ENCODE assay signal across 20 cellular contexts in genomic region chr16:84323626-84324025, GRCh38. TPM values are rescaled to one million over a fixed set of nuclear protein-coding genes. Genes with fewer than 3 reads are reported as not detected.
"Had no signal": no experiment of that assay in that cellular context is flagged by ENCODE, and none has a peak within 500 bp of the region (broad histone marks: within the 10 kb centered on the region; RNA-seq: fewer than 3 reads in every experiment).

No MANE protein-coding gene starts in this region.

- H3K36me3 Mint-ChIP-seq: activated naive CD4-positive, alpha-beta T cell treated with anti-CD3 and anti-CD28 coated beads, Interleukin-2, amount 50 U/mL, for 72 hours; brain; natural killer cell had no signal

- H3K4me1 ChIP-seq: psoas muscle had no signal

- H3K4me3 ChIP-seq: mucosa of descending colon, psoas muscle, thoracic aorta had no signal

- H3K4me1 Mint-ChIP-seq: activated CD4-positive, alpha-beta T cell treated with anti-CD3 and anti-CD28 coated beads, Interleukin-2, amount 10 ng/mL, durations not matched to agents 7 days and 5 days; brain; endodermal cell; natural killer cell; stimulated activated naive CD8-positive, alpha-beta T cell treated with anti-CD3 and anti-CD28 coated beads, Interleukin-15, amount 100 ng/mL, for 72 hours had no signal

- H3K9me3 ChIP-seq: mucosa of descending colon, psoas muscle, thoracic aorta had no signal

- H3K9me3 Mint-ChIP-seq: activated naive CD4-positive, alpha-beta T cell treated with anti-CD3 and anti-CD28 coated beads, Interleukin-2, amount 50 U/mL, for 72 hours; endodermal cell had no signal

- H3K27me3 Mint-ChIP-seq: activated CD4-positive, alpha-beta T cell treated with anti-CD3 and anti-CD28 coated beads, Interleukin-2, amount 10 ng/mL, durations not matched to agents 7 days and 5 days; activated T-cell treated with anti-CD3 and anti-CD28 coated beads, Interleukin-2, amount 50 U/mL, for 24 hours had no signal

- DNase-seq: activated CD4-positive, alpha-beta T cell treated with anti-CD3 and anti-CD28 coated beads, Interleukin-2, amount 10 ng/mL, durations not matched to agents 7 days and 5 days; activated CD4-positive, CD25-positive, alpha-beta regulatory T cell; activated effector memory CD4-positive, alpha-beta T cell treated with anti-CD3 and anti-CD28 coated beads, Interleukin-2, amount 50 U/mL, for 16 hours; activated T-cell treated with anti-CD3 and anti-CD28 coated beads, Interleukin-2, amount 50 U/mL, for 24 hours; amygdala; endodermal cell; foreskin melanocyte; mucosa of descending colon; natural killer cell; nucleus accumbens; stimulated activated CD4-positive, alpha-beta T cell treated with anti-CD3 and anti-CD28 coated beads, Interleukin-4, amount 100 ng/mL, for 1 hour; stimulated activated naive CD8-positive, alpha-beta T cell treated with anti-CD3 and anti-CD28 coated beads, Interleukin-15, amount 100 ng/mL, for 72 hours; T-helper 2 cell had no signal

- H3K27ac Mint-ChIP-seq: activated CD4-positive, alpha-beta T cell treated with anti-CD3 and anti-CD28 coated beads, Interleukin-2, amount 10 ng/mL, durations not matched to agents 7 days and 5 days; activated naive CD4-positive, alpha-beta T cell treated with anti-CD3 and anti-CD28 coated beads, Interleukin-2, amount 50 U/mL, for 72 hours; activated T-cell treated with anti-CD3 and anti-CD28 coated beads, Interleukin-2, amount 50 U/mL, for 24 hours; brain; endodermal cell; natural killer cell; stimulated activated naive CD8-positive, alpha-beta T cell treated with anti-CD3 and anti-CD28 coated beads, Interleukin-15, amount 100 ng/mL, for 72 hours had no signal

- H3K36me3 ChIP-seq: thoracic aorta had no signal

- ATAC-seq: activated naive CD4-positive, alpha-beta T cell treated with anti-CD3 and anti-CD28 coated beads, Interleukin-2, amount 50 U/mL, for 72 hours; esophagus mucosa; mucosa of descending colon; natural killer cell; psoas muscle; sciatic nerve; stimulated activated naive CD8-positive, alpha-beta T cell treated with anti-CD3 and anti-CD28 coated beads, Interleukin-15, amount 100 ng/mL, for 72 hours had no signal

- H3K4me3 Mint-ChIP-seq: activated CD4-positive, alpha-beta T cell treated with anti-CD3 and anti-CD28 coated beads, Interleukin-2, amount 10 ng/mL, durations not matched to agents 7 days and 5 days; activated T-cell treated with anti-CD3 and anti-CD28 coated beads, Interleukin-2, amount 50 U/mL, for 24 hours; brain; endodermal cell; natural killer cell; stimulated activated naive CD8-positive, alpha-beta T cell treated with anti-CD3 and anti-CD28 coated beads, Interleukin-15, amount 100 ng/mL, for 72 hours had no signal

- H3K27ac ChIP-seq: psoas muscle, thoracic aorta had no signal

RNA-seq across cellular contexts. Expression of gene WFDC1, which starts 28.9 kb away (rescaled TPM):
- total RNA-seq: activated CD4-positive, alpha-beta T cell treated with anti-CD3 and anti-CD28 coated beads, Interleukin-2, amount 10 ng/mL, durations not matched to agents 7 days and 5 days; activated naive CD4-positive, alpha-beta T cell treated with anti-CD3 and anti-CD28 coated beads, Interleukin-2, amount 50 U/mL, for 72 hours; dermis microvascular lymphatic vessel endothelial cell; natural killer cell had no signal

RNA-seq across cellular contexts. Expression of gene ATP2C2, which starts 44.7 kb away (rescaled TPM):
- total RNA-seq: activated CD4-positive, alpha-beta T cell treated with anti-CD3 and anti-CD28 coated beads, Interleukin-2, amount 10 ng/mL, durations not matched to agents 7 days and 5 days; activated naive CD4-positive, alpha-beta T cell treated with anti-CD3 and anti-CD28 coated beads, Interleukin-2, amount 50 U/mL, for 72 hours; dermis microvascular lymphatic vessel endothelial cell; natural killer cell; psoas muscle had no signal
